Comparison of ENCODE assay signal across 12 cellular contexts in the genomic region with DNA sequence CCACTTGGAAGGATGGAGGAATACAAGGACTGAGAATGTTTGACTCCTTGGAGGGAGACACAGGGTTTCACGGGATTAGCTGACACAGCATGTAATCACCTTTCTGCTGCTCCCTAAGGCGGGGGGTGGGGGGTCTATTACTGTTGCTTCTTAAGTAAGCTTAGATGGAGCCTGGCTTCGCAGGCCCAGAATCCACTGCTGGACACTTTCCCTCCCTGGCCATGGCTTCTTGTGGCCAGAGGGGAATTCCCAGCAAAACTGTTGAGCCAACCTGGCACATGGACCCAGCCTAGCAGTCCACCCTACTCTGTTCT. TPM values are rescaled to one million over a fixed set of nuclear protein-coding genes. Genes with fewer than 3 reads are reported as not detected.
DNase-seq lines count a peak whose midpoint lies in the region; ATAC-seq and TF ChIP-seq lines count a peak whose summit lies in the region.
"Had no signal": no experiment of that assay in that cellular context is flagged by ENCODE, and none has a peak within 500 bp of the region (broad histone marks: within the 10 kb centered on the region; RNA-seq: fewer than 3 reads in every experiment).

No MANE protein-coding gene starts in this region.

- peak overlapping the region; percentile 45 for H2AFZ ChIP-seq in ACC112 (ENCODE audit: low read length, unreplicated experiment)
- H2AFZ ChIP-seq in fibroblast of lung (ENCODE audit: low read length) = peak overlapping the region; percentile 93

- DNase-seq in NCI-H524 treated with DMSO at 0.1 percent for 48 hours (lab: John Stamatoyannopoulos, UW) (peak; percentile 68), fibroblast of lung (ENCODE audit: low read depth in 2 of 2) (peak in 1 of 2 donors; percentile 10), posterior vena cava (ENCODE audit: low spot score) (peak; percentile 62), foreskin melanocyte (no peak), NCI-H2107 (lab: John Stamatoyannopoulos, UW) (no peak), iPS-NIHi11 (ENCODE audit: low spot score) (no peak)
- DNase-seq: AML-193, endodermal cell, NCI-H1694 treated with DMSO at 0.1 percent for 48 hours had no signal

- H3K36me3 ChIP-seq in ACC112 (ENCODE audit: insufficient read depth, low read length) (no peaks in the 10 kb centered on the region), fibroblast of lung (ENCODE audit: control insufficient read depth, insufficient read depth, low read length) (no peaks in the 10 kb centered on the region)
- H3K36me3 ChIP-seq: ascending aorta had no signal

- no peak overlapping the region for H3K27ac ChIP-seq in ACC112 (ENCODE audit: low read depth, low read length)
- H3K27ac ChIP-seq in fibroblast of lung (ENCODE audit: insufficient read depth, low read length) = no peak overlapping the region
- H3K27ac ChIP-seq: ascending aorta had no signal

- no peaks in the 10 kb centered on the region for H4K20me1 ChIP-seq in fibroblast of lung (ENCODE audit: control insufficient read depth, extremely low read depth, insufficient read depth, low read length)

- peak overlapping the region; percentile 86 for H3K4me2 ChIP-seq in fibroblast of lung (ENCODE audit: extremely low read depth, insufficient read depth, low read length)

- H3K4me3 ChIP-seq in ACC112 (ENCODE audit: low read depth, low read length) (no peak overlapping the region), fibroblast of lung (replicated peaks in 1 of 4; ENCODE audit: control extremely low read depth in 1 of 4, insufficient read depth in 1 of 4, low read depth in 3 of 4, low read length in 4 of 4) (no peak overlapping the region)
- H3K4me3 ChIP-seq: ascending aorta had no signal

- intact Hi-C loops in posterior vena cava (cut with DNase I) = no loop called here

- TF ChIP-seq CTCF in fibroblast of lung (conservative IDR thresholded peaks at IDR 0.05 in 1 of 2, IDR thresholded peaks at IDR 0.05 in 1 of 2; ENCODE audit: low read depth in 1 of 2, low read length in 2 of 2) = no peak

- H3K27me3 ChIP-seq in ACC112 (ENCODE audit: insufficient read depth, low read length) (no peaks in the 10 kb centered on the region), fibroblast of lung (ENCODE audit: control insufficient read depth, insufficient read depth, low read length) (peaks cover 2% of the 10 kb centered on the region)
- H3K27me3 ChIP-seq: ascending aorta had no signal

- H3K4me1 ChIP-seq in ACC112 (ENCODE audit: control insufficient read depth, insufficient read depth, low read length, unreplicated experiment) (peaks cover 4% of the 10 kb centered on the region), fibroblast of lung (ENCODE audit: control insufficient read depth, extremely low read depth, insufficient read depth, low read length) (peaks cover 6% of the 10 kb centered on the region)

- no peaks in the 10 kb centered on the region for H3K9me3 ChIP-seq in fibroblast of lung (ENCODE audit: control insufficient read depth, insufficient read depth, low read depth, low read length)
- H3K9me3 ChIP-seq: ascending aorta had no signal

- no peak for ATAC-seq in GM19463 (IDR thresholded peaks at IDR 0.05; ENCODE audit: unreplicated experiment)

- H3K9ac ChIP-seq in fibroblast of lung (ENCODE audit: insufficient read depth, low read length) = no peak overlapping the region

- H3K79me2 ChIP-seq in ACC112 (ENCODE audit: control insufficient read depth, insufficient read depth, low read length, unreplicated experiment) (no peaks in the 10 kb centered on the region), fibroblast of lung (ENCODE audit: control insufficient read depth, insufficient read depth, low read length) (no peaks in the 10 kb centered on the region)

RNA-seq across cellular contexts. Expression of a gene that starts 55.4 kb away (rescaled TPM):
- total RNA-seq in fibroblast of lung (51.4 and 53.0 TPM in 2 replicates), posterior vena cava (10 to 100 TPM; 67.9 to 70.3 TPM)
- polyA plus RNA-seq in fibroblast of lung = 29.5 and 47.7 TPM in 2 replicates
- polyA plus RNA-seq in fibroblast of lung (2012) = 23.1 and 36.3 TPM in 2 replicates
- polyA minus RNA-seq in fibroblast of lung (ENCODE audit: low replicate concordance) = 12.0 and 19.9 TPM in 2 replicates

Comparison
In these comparisons a context has a peak if more than half of its experiments do, and no peak if none do; other contexts are left out.
1. DNase-seq: peak in NCI-H524 treated with DMSO at 0.1 percent for 48 hours (single experiment) and posterior vena cava (single experiment); none in foreskin melanocyte (single experiment), NCI-H2107 (single experiment) and iPS-NIHi11 (single experiment).